8 cellular contexts compared by ENCODE assay signal in the genomic region with DNA sequence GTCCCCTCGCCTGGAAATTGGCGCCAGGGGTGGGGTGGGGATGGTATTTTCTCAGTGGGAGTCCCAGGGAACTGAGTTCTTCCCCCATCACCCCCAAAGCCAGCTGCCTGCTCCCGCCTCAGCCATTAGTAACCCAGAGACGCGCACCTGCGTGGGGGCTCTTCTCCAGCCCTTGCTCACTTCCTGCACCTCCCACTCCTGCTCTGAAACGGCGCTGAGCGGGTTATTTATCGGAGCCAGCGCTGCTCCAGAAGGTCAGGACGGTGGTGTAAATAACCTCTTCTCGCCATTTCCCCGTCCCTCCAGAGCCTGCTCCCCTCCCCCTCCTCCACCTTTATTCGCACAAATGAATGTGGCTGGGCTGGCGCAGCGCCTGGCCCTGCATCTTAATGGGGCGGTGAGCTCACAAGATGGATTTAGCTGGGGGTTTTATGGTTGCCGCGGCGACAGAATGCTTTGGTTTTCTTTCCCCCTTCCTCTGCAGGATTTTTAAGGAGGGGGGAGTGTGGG. TPM values are rescaled to one million over a fixed set of nuclear protein-coding genes. Genes with fewer than 3 reads are reported as not detected.
DNase-seq lines count a peak whose midpoint lies in the region; ATAC-seq and TF ChIP-seq lines count a peak whose summit lies in the region.

No MANE protein-coding gene starts in this region.

- TF ChIP-seq CTCF in left lung (IDR thresholded peaks at IDR 0.05), result no peak

- H3K4me3 Mint-ChIP-seq in stimulated activated effector memory CD8-positive, alpha-beta T cell treated with anti-CD3 and anti-CD28 coated beads, Interleukin-12 subunit alpha, Interleukin-12 subunit beta, amount 100 ng/mL, for 72 hours, result peak overlapping the region; percentile 14

- no peaks in the 10 kb centered on the region for H3K9me3 Mint-ChIP-seq in stimulated activated effector memory CD8-positive, alpha-beta T cell treated with anti-CD3 and anti-CD28 coated beads, Interleukin-12 subunit alpha, Interleukin-12 subunit beta, amount 100 ng/mL, for 72 hours

- DNase-seq in DMS 273 treated with DMSO at 0.1 percent for 48 hours (lab: John Stamatoyannopoulos, UW) (peak; percentile 15), NCI-H2171 treated with DMSO at 0.1 percent for 48 hours (lab: John Stamatoyannopoulos, UW) (peak; percentile 75), astrocyte of the hippocampus (ENCODE audit: low read depth, low spot score) (peak; percentile 96), left lung (peak in 1 of 2 donors; percentile 74), middle frontal gyrus (ENCODE audit: extremely low spot score, low spot score) (no peak)
- DNase-seq in stimulated activated effector memory CD8-positive, alpha-beta T cell treated with anti-CD3 and anti-CD28 coated beads, Interleukin-12 subunit alpha, Interleukin-12 subunit beta, amount 100 ng/mL, for 72 hours (ENCODE audit: low spot score in 2 of 2), result no peak

- peak overlapping the region; percentile 24 for H3K27ac Mint-ChIP-seq in stimulated activated effector memory CD8-positive, alpha-beta T cell treated with anti-CD3 and anti-CD28 coated beads, Interleukin-12 subunit alpha, Interleukin-12 subunit beta, amount 100 ng/mL, for 72 hours

- H3K4me1 ChIP-seq in left lung, result peaks cover 18 to 42% of the 10 kb centered on the region in 2 donors

- H3K36me3 ChIP-seq in left lung, result peaks cover 0 to 55% of the 10 kb centered on the region in 2 donors

- peaks cover 49% of the 10 kb centered on the region for H3K36me3 Mint-ChIP-seq in stimulated activated effector memory CD8-positive, alpha-beta T cell treated with anti-CD3 and anti-CD28 coated beads, Interleukin-12 subunit alpha, Interleukin-12 subunit beta, amount 100 ng/mL, for 72 hours

- intact Hi-C loops in left lung (cut with DNase I), result no loop called here

- peak; percentile 59 for ATAC-seq in left lung
- peak; percentile 17 for ATAC-seq in stimulated activated effector memory CD8-positive, alpha-beta T cell treated with anti-CD3 and anti-CD28 coated beads, Interleukin-12 subunit alpha, Interleukin-12 subunit beta, amount 100 ng/mL, for 72 hours
- ATAC-seq in HG03108 (IDR thresholded peaks at IDR 0.05; ENCODE audit: unreplicated experiment), result no peak
- ATAC-seq in GM18519 (IDR thresholded peaks at IDR 0.05; ENCODE audit: low FRiP score, unreplicated experiment), result no peak

- peaks cover 17% of the 10 kb centered on the region for H3K4me1 Mint-ChIP-seq in stimulated activated effector memory CD8-positive, alpha-beta T cell treated with anti-CD3 and anti-CD28 coated beads, Interleukin-12 subunit alpha, Interleukin-12 subunit beta, amount 100 ng/mL, for 72 hours

- no peak overlapping the region for H3K4me3 ChIP-seq in left lung

- no peaks in the 10 kb centered on the region for H3K9me3 ChIP-seq in left lung

- H3K27me3 ChIP-seq in left lung, result no peaks in the 10 kb centered on the region

- peak overlapping the region in 1 of 2 donors; percentile 61 for H3K27ac ChIP-seq in left lung

RNA-seq across cellular contexts. Expression of a gene that starts 12.2 kb away (rescaled TPM):
- total RNA-seq in left lung, result 10 to 100 TPM in 1 of 2 donors, under 1 TPM in 1; 0.99 to 10.3 TPM

RNA-seq across cellular contexts. Expression of a gene that starts 27.1 kb away (rescaled TPM):
- total RNA-seq in left lung, result 100 to 1,000 TPM; 157 to 184 TPM

RNA-seq across cellular contexts. Expression of a gene that starts 32.5 kb away (rescaled TPM):
- total RNA-seq in left lung, result 10 to 100 TPM; 18.1 to 19.0 TPM

RNA-seq across cellular contexts. Expression of a gene that starts 51.3 kb away (rescaled TPM):
- 10 to 100 TPM in 1 of 2 donors, 1 to 10 TPM in 1; 2.9 to 21.3 TPM for total RNA-seq in left lung

Comparison
In these comparisons a context has a peak if more than half of its experiments do, and no peak if none do; other contexts are left out.
1. DNase-seq: peak in DMS 273 treated with DMSO at 0.1 percent for 48 hours (single experiment), NCI-H2171 treated with DMSO at 0.1 percent for 48 hours (single experiment) and astrocyte of the hippocampus (single experiment); none in stimulated activated effector memory CD8-positive, alpha-beta T cell treated with anti-CD3 and anti-CD28 coated beads, Interleukin-12 subunit alpha, Interleukin-12 subunit beta, amount 100 ng/mL, for 72 hours (0 of 2) and middle frontal gyrus (single experiment).
2. ATAC-seq: peak in left lung (single experiment) and stimulated activated effector memory CD8-positive, alpha-beta T cell treated with anti-CD3 and anti-CD28 coated beads, Interleukin-12 subunit alpha, Interleukin-12 subunit beta, amount 100 ng/mL, for 72 hours (single experiment); none in HG03108 (single experiment) and GM18519 (single experiment).